ENCODE assay signal across 8 cellular contexts in the genomic region with DNA sequence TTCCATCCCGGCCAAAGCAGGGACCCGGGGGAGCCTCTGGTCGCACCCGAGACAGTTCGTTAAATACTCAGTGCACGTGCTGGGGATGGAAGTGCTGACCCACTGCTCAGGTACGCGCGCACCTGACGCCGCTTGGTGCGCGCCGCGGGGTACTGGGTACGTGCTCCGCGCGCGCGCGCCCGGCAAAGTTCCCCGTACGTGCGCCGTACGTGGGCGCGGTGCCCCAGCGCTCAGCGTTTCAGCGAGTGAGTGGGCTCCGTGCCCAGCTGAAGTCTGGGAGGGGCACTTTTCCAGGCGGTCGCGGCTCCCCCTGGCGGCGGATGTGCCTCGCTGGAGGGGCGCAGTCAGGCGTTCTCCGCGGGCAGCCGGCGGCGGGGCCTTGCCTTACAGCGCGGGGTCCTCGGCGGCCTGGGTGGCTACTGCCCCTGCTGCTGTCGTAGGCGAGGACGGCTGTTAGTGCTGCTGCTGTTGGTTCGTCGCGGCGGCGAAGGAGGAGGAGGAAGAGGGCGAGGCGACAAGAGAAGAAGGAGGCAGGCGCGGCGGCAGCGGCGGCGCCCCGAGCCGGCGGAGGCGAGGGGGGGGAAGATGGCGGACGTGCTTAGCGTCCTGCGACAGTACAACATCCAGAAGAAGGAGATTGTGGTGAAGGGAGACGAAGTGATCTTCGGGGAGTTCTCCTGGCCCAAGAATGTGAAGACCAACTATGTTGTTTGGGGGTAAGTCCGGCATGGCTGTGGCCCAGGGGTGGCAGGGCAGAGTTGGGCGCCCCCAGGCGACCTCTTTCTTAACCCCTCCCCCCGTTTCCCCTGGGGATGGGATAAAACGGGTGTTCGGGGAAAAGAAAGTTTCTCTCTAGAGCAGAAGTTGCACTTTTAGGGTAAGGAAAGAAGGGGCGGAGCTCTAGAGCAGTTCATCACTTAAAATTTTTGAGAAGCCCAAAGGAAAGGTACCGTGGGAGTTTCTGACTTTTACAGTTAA. TPM values are rescaled to one million over a fixed set of nuclear protein-coding genes. Genes with fewer than 3 reads are reported as not detected.
DNase-seq lines count a peak whose midpoint lies in the region; ATAC-seq and TF ChIP-seq lines count a peak whose summit lies in the region.

Gene CDC73, plus strand, starts transcription at position 416 of the 978 bp plus-strand sequence. Its CDS starts 170 bp downstream, at position 586.

- H3K4me1 ChIP-seq in PC-9 (replicated peaks; ENCODE audit: insufficient read depth), result peaks cover 15% of the 10 kb centered on the region; the same call in 1 of the 2 replicates
- peaks cover 0 to 31% of the 10 kb centered on the region in 2 donors for H3K4me1 ChIP-seq in muscle layer of duodenum (ENCODE audit: control insufficient read depth in 1 of 2, insufficient read depth in 2 of 2, low read length in 2 of 2)

- peak; percentile 79 for TF ChIP-seq CTCF in PC-9 (conservative IDR thresholded peaks at IDR 0.05)

- DNase-seq in DMS79 (lab: John Stamatoyannopoulos, UW), result peak; percentile 80
- DNase-seq in KBM-7, result peak; percentile 99
- peak; percentile 85 to 99 for DNase-seq in PC-9
- DNase-seq in activated T-cell treated with anti-CD3 and anti-CD28 coated beads, Interleukin-2, amount 50 U/mL, for 1 hour, result peak; percentile 100
- peak; percentile 99 for DNase-seq in erythroblast (lab: John Stamatoyannopoulos, UW)
- peak; percentile 97 to 99 for DNase-seq in stimulated activated CD8-positive, alpha-beta memory T cell treated with anti-CD3 and anti-CD28 coated beads, Interleukin-7, amount 100 ng/mL, for 4 hours (ENCODE audit: low read depth in 2 of 2)

- no peaks in the 10 kb centered on the region for H3K9me2 ChIP-seq in PC-9 (ENCODE audit: insufficient read depth)

- no peaks in the 10 kb centered on the region for H3K27me3 ChIP-seq in PC-9 (ENCODE audit: insufficient read depth, low read depth)
- H3K27me3 ChIP-seq in muscle layer of duodenum (ENCODE audit: low read depth, low read length), result no peaks in the 10 kb centered on the region

- peak within 1 kb of the TSS; percentile 100 for H3K4me3 ChIP-seq in PC-9
- H3K4me3 ChIP-seq in muscle layer of duodenum (ENCODE audit: low read depth in 1 of 2, low read length in 2 of 2), result peak within 1 kb of the TSS; percentile 82 to 93

- peak; percentile 94 for ATAC-seq in GM21717 (IDR thresholded peaks at IDR 0.05; ENCODE audit: unreplicated experiment)

- H4K20me1 ChIP-seq in PC-9 (ENCODE audit: insufficient read depth), result peaks cover 16% of the 10 kb centered on the region; the same call in 1 of the 2 replicates

- in situ Hi-C loops in KBM-7 (cut with MboI; ENCODE audit: low pct_unique_long_range_greater_than_20kb, low sequenced_read_pairs), result no loop called here

- no peaks in the 10 kb centered on the region for H3K9me3 ChIP-seq in PC-9 (ENCODE audit: insufficient read depth, low read depth)
- H3K9me3 ChIP-seq in muscle layer of duodenum (ENCODE audit: control insufficient read depth in 1 of 2, low read length in 2 of 2), result no peaks in the 10 kb centered on the region

- CTCF ChIA-PET in PC-9 (lab: Charles Lee), result interaction anchor here (1.0 kb wide), 1 partner anchor 17 kb away, joined by 4 read pairs; the partner anchor contains the start of gene GLRX2

- no TSS peak for BruUV-seq in PC-9 (replicated peaks; lab: Mats Ljungman, UMichigan)

- intact Hi-C loops in PC-9 (cut with micrococcal nuclease; ENCODE audit: unreplicated experiment), result loop anchor here (1.0 kb wide), 4 partner anchors 17 to 648 kb away; partner anchors contain the start of genes GLRX2, RGS2, RO60 and UCHL5

- peak within 1 kb of the TSS; percentile 89 for H3K4me2 ChIP-seq in PC-9

- peak; percentile 98 for TF ChIP-seq POLR2A in erythroblast (IDR thresholded peaks at IDR 0.05; ENCODE audit: low read length)

- no peaks in the 10 kb centered on the region; the same call in 1 of the 2 replicates for H3K36me3 ChIP-seq in PC-9 (ENCODE audit: low read depth)
- H3K36me3 ChIP-seq in muscle layer of duodenum (ENCODE audit: control insufficient read depth in 1 of 2, insufficient read depth in 2 of 2, low read length in 2 of 2), result peaks cover 4 to 13% of the 10 kb centered on the region in 2 donors

- H2AFZ ChIP-seq in PC-9, result peak within 1 kb of the TSS; percentile 99

- peaks cover 8% of the 10 kb centered on the region for H3F3A ChIP-seq in PC-9 (ENCODE audit: insufficient read depth, low read depth)

- POLR2A ChIA-PET in PC-9 (lab: Charles Lee; ENCODE audit: unreplicated experiment), result interaction anchor here (0.6 to 0.7 kb wide), 3 partner anchors 9 to 37 kb away, joined by 3 to 4 read pairs (median 3); partner anchors contain the start of gene GLRX2

- peaks cover 43% of the 10 kb centered on the region for H3K79me2 ChIP-seq in PC-9 (ENCODE audit: low read depth)

- H3K27ac ChIP-seq in PC-9, result peak within 1 kb of the TSS; percentile 88
- peak within 1 kb of the TSS; percentile 97 for H3K27ac ChIP-seq in muscle layer of duodenum (ENCODE audit: low read length)

RNA-seq across cellular contexts. Expression of gene CDC73, which starts in this region (rescaled TPM):
- 39.6 and 47.1 TPM in 2 replicates for total RNA-seq in PC-9 (2021)

Comparison
In these comparisons a context has a peak if more than half of its experiments do, and no peak if none do; other contexts are left out.
1. Peak in every context shown above with its lines: DNase-seq, ATAC-seq, H3K4me3 ChIP-seq and H3K27ac ChIP-seq.